In the genomic region with DNA sequence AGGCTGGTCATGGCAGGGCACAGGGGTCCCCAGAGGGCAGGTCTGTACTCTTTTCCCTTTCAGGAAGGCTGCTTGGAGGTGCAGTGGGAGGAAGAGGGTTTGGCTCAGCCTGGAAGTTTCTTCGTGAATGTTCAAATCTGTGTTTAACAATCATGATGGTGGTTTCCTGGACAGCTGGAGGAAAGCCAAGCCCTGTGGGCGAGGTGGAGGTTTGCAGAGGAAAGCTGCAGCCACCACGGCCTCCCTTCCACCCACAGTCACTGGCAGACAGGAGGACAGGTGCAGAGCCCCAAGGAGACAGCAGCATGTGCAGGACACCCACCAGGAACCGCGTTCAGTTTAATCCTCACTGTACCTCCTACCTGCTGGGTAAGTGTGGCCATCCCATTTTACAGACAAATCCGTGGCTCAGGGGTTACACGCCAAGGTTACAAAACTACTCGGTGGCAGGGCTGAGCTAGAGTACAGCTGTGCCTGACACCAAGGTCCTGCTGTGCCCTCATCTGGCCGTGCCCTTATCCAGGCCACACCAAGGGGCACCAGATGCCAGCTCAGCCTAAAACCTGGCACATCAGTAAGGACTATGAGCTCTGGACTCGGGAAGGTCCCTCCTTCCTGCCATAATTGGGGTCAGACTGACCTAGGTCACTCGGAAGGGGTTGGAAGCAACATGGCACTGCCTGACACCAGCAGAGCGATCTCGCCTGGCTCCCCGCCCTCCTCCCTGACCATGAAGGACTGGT, we compare ENCODE assay signal across 12 cellular contexts. TPM values are rescaled to one million over a fixed set of nuclear protein-coding genes. Genes with fewer than 3 reads are reported as not detected.
DNase-seq lines count a peak whose midpoint lies in the region; ATAC-seq and TF ChIP-seq lines count a peak whose summit lies in the region.
"Had no signal": no experiment of that assay in that cellular context is flagged by ENCODE, and none has a peak within 500 bp of the region (broad histone marks: within the 10 kb centered on the region; RNA-seq: fewer than 3 reads in every experiment).

No MANE protein-coding gene starts in this region.

- H3K4me3 Mint-ChIP-seq in activated naive CD4-positive, alpha-beta T cell treated with anti-CD3 and anti-CD28 coated beads, Interleukin-2, amount 10 ng/mL, durations not matched to agents 7 days and 5 days: no peak overlapping the region
- H3K4me3 Mint-ChIP-seq: activated naive CD8-positive, alpha-beta T cell treated with anti-CD3 and anti-CD28 coated beads for 36 hours had no signal

- H3K9ac ChIP-seq in PC-3 (ENCODE audit: low read length): no peak overlapping the region

- H3K27me3 Mint-ChIP-seq in activated naive CD4-positive, alpha-beta T cell treated with anti-CD3 and anti-CD28 coated beads, Interleukin-2, amount 10 ng/mL, durations not matched to agents 7 days and 5 days: no peaks in the 10 kb centered on the region
- H3K27me3 Mint-ChIP-seq: activated naive CD8-positive, alpha-beta T cell treated with anti-CD3 and anti-CD28 coated beads for 36 hours had no signal

- H4K20me1 ChIP-seq in PC-3 (ENCODE audit: low read length): no peaks in the 10 kb centered on the region

- no peak overlapping the region for H3K4me2 ChIP-seq in PC-3 (ENCODE audit: low read length)

- POLR2A ChIA-PET in PC-3 (lab: Charles Lee; ENCODE audit: unreplicated experiment): interaction anchor here (0.5 kb wide), 1 partner anchor 165 kb away, joined by 3 read pairs; no protein-coding TSS in a partner anchor

- TF ChIP-seq CTCF in PC-3 (conservative IDR thresholded peaks at IDR 0.05; ENCODE audit: low read depth, low read length): no peak
- TF ChIP-seq CTCF in choroid plexus epithelial cell (conservative IDR thresholded peaks at IDR 0.05; ENCODE audit: low read depth, low read length): no peak

- H3K27ac Mint-ChIP-seq in activated naive CD4-positive, alpha-beta T cell treated with anti-CD3 and anti-CD28 coated beads, Interleukin-2, amount 10 ng/mL, durations not matched to agents 7 days and 5 days: peak overlapping the region; percentile 78
- H3K27ac Mint-ChIP-seq: activated naive CD8-positive, alpha-beta T cell treated with anti-CD3 and anti-CD28 coated beads for 36 hours had no signal

- no peaks in the 10 kb centered on the region for H3K27me3 ChIP-seq in PC-3 (ENCODE audit: low read length)

- H3F3A ChIP-seq in PC-3 (ENCODE audit: low read length, unreplicated experiment): no peaks in the 10 kb centered on the region

- intact Hi-C loops in PC-3 (cut with micrococcal nuclease): no loop called here

- in situ Hi-C loops in ACHN (cut with HindIII; ENCODE audit: low pct_ligation_motif_present, low pct_unique_long_range_greater_than_20kb, low sequenced_read_pairs): no loop called here

- H3K4me1 ChIP-seq in PC-3 (ENCODE audit: insufficient read depth, low read length): peaks cover 11% of the 10 kb centered on the region; the same call in 1 of the 2 replicates

- H2AFZ ChIP-seq in PC-3 (ENCODE audit: low read length): no peak overlapping the region

- H3K4me1 Mint-ChIP-seq in activated naive CD4-positive, alpha-beta T cell treated with anti-CD3 and anti-CD28 coated beads, Interleukin-2, amount 10 ng/mL, durations not matched to agents 7 days and 5 days: peaks cover 21% of the 10 kb centered on the region

- H3K9me3 ChIP-seq in PC-3 (ENCODE audit: low read length): no peaks in the 10 kb centered on the region

- BruUV-seq in PC-3 (replicated peaks; lab: Mats Ljungman, UMichigan): no TSS peak

- peaks cover 41% of the 10 kb centered on the region for H3K36me3 Mint-ChIP-seq in activated naive CD4-positive, alpha-beta T cell treated with anti-CD3 and anti-CD28 coated beads, Interleukin-2, amount 10 ng/mL, durations not matched to agents 7 days and 5 days

- no peak for DNase-seq in activated naive CD4-positive, alpha-beta T cell treated with anti-CD3 and anti-CD28 coated beads, Interleukin-2, amount 10 ng/mL, durations not matched to agents 7 days and 5 days
- DNase-seq in activated naive CD4-positive, alpha-beta T cell (lab: John Stamatoyannopoulos, UW): no peak
- DNase-seq in PC-3 (peak; percentile 57), choroid plexus epithelial cell (ENCODE audit: low read depth) (peak; percentile 42), renal cortical epithelial cell (ENCODE audit: low read depth) (peak; percentile 49), C1 segment of cervical spinal cord (lab: John Stamatoyannopoulos, UW) (no peak), ACHN (no peak)
- DNase-seq: activated naive CD8-positive, alpha-beta T cell treated with anti-CD3 and anti-CD28 coated beads for 36 hours; Kasumi-1; stimulated activated CD8-positive, alpha-beta memory T cell treated with anti-CD3 and anti-CD28 coated beads, Interleukin-4, amount 100 ng/mL, for 48 hours had no signal

- H3K9me2 ChIP-seq in PC-3 (replicated peaks; ENCODE audit: low read length): no peaks in the 10 kb centered on the region

- no peak overlapping the region for H3K4me3 ChIP-seq in PC-3 (ENCODE audit: low read length)
- H3K4me3 ChIP-seq in choroid plexus epithelial cell (ENCODE audit: low read depth, low read length): no peak overlapping the region
- H3K4me3 ChIP-seq: lung had no signal

- ATAC-seq in PC-3 (peak; percentile 41), HG02763 (IDR thresholded peaks at IDR 0.05; ENCODE audit: unreplicated experiment) (no peak)

- CTCF ChIA-PET in activated naive CD4-positive, alpha-beta T cell treated with anti-CD3 and anti-CD28 coated beads, Interleukin-2, amount 10 ng/mL, durations not matched to agents 7 days and 5 days (lab: Charles Lee): interaction anchor here (1.1 kb wide), 1 partner anchor 12 kb away, joined by 3 read pairs; no protein-coding TSS in a partner anchor
- CTCF ChIA-PET in PC-3 (lab: Charles Lee): no interaction called here

- H3K36me3 ChIP-seq in PC-3 (ENCODE audit: low read depth, low read length): peaks cover 38% of the 10 kb centered on the region

- no peaks in the 10 kb centered on the region for H3K79me2 ChIP-seq in PC-3 (ENCODE audit: low read length)

- no peak overlapping the region for H3K27ac ChIP-seq in PC-3 (ENCODE audit: low read length)

- H3K9me3 Mint-ChIP-seq in activated naive CD4-positive, alpha-beta T cell treated with anti-CD3 and anti-CD28 coated beads, Interleukin-2, amount 10 ng/mL, durations not matched to agents 7 days and 5 days: no peaks in the 10 kb centered on the region
- H3K9me3 Mint-ChIP-seq: activated naive CD8-positive, alpha-beta T cell treated with anti-CD3 and anti-CD28 coated beads for 36 hours had no signal

RNA-seq across cellular contexts. Expression of gene SUGP2, which starts 34.1 kb away (rescaled TPM):
- total RNA-seq in PC-3 (2014; rRNA removed): 48.9 and 56.9 TPM in 2 replicates
- 20.3 and 59.9 TPM in 2 replicates for total RNA-seq in renal cortical epithelial cell

RNA-seq across cellular contexts. Expression of gene ARMC6, which starts 34.2 kb away (rescaled TPM):
- total RNA-seq in PC-3 (2014; rRNA removed) (102 and 114 TPM in 2 replicates), renal cortical epithelial cell (41.5 and 62.3 TPM in 2 replicates)

RNA-seq across cellular contexts. Expression of gene HOMER3, which starts 58.2 kb away (rescaled TPM):
- total RNA-seq in PC-3 (2014; rRNA removed) (118 and 143 TPM in 2 replicates), renal cortical epithelial cell (83.2 and 93.7 TPM in 2 replicates)
- total RNA-seq: activated naive CD8-positive, alpha-beta T cell treated with anti-CD3 and anti-CD28 coated beads for 36 hours had no signal

Comparison
In these comparisons a context has a peak if more than half of its experiments do, and no peak if none do; other contexts are left out.
1. DNase-seq: peak in PC-3 (single experiment), choroid plexus epithelial cell (single experiment) and renal cortical epithelial cell (single experiment); none in activated naive CD4-positive, alpha-beta T cell treated with anti-CD3 and anti-CD28 coated beads, Interleukin-2, amount 10 ng/mL, durations not matched to agents 7 days and 5 days (single experiment), activated naive CD4-positive, alpha-beta T cell (0 of 4), C1 segment of cervical spinal cord (0 of 14) and ACHN (single experiment).